Comparison of ENCODE assay signal across 9 cellular contexts in genomic region chr11:6259638-6260019, GRCh38. TPM values are rescaled to one million over a fixed set of nuclear protein-coding genes. Genes with fewer than 3 reads are reported as not detected.
A peak's percentile ranks its signal among the peaks of the same experiment; 100 is the strongest.
DNase-seq lines count a peak whose midpoint lies in the region; ATAC-seq and TF ChIP-seq lines count a peak whose summit lies in the region.
"Had no signal": no experiment of that assay in that cellular context is flagged by ENCODE, and none has a peak within 500 bp of the region (broad histone marks: within the 10 kb centered on the region; RNA-seq: fewer than 3 reads in every experiment).

CCKBR (plus strand) TSS chr11:6259838; CDS start chr11:6259929, 91 bp downstream.

- WGBS in spleen, 5 donors = 1 to 3% (median 1%) methylated on average over 24 to 35 of the region's 35 CpGs

- no peaks in the 10 kb centered on the region for H3K9me3 ChIP-seq in spleen

- peak within 1 kb of the TSS; percentile 28 for H3K4me3 ChIP-seq in iPS-11a (ENCODE audit: low read depth, low read length)
- H3K4me3 ChIP-seq in spleen = peak within 1 kb of the TSS; percentile 8 to 66 (median 34)

- TF ChIP-seq POLR2A in spleen (IDR thresholded peaks at IDR 0.05) = no peak

- no peak within 1 kb of the TSS for H3K27ac ChIP-seq in spleen

- peaks cover 0 to 81% (median 37%) of the 10 kb centered on the region in 7 donors for H3K27me3 ChIP-seq in spleen (replicated peaks in 1 of 7)

- intact Hi-C loops in spleen (cut with DNase I; ENCODE audit: low total_unique reads) = loop anchor here (10.0 kb wide), 1 partner anchor 95 kb away; no protein-coding TSS in a partner anchor

- TF ChIP-seq CTCF in spleen (IDR thresholded peaks at IDR 0.05 in 8 of 11, conservative IDR thresholded peaks at IDR 0.05 in 3 of 11) = no peak

- H3K36me3 ChIP-seq in spleen = no peaks in the 10 kb centered on the region

- ATAC-seq in GM18858 (IDR thresholded peaks at IDR 0.05; ENCODE audit: unreplicated experiment) = no peak

- DNase-seq in NCI-H2196 (lab: John Stamatoyannopoulos, UW; ENCODE audit: unreplicated experiment) (peak; percentile 30), NCI-H2196 treated with DMSO at 0.1 percent for 48 hours (lab: John Stamatoyannopoulos, UW; ENCODE audit: unreplicated experiment) (no peak), activated gamma-delta T cell treated with Interleukin-2 at 50 U/mL for 16 hours (peak; percentile 19), spleen (peak; percentile 80), mucosa of gallbladder (ENCODE audit: low spot score) (no peak), superior temporal gyrus (ENCODE audit: extremely low spot score) (no peak)

- H3K4me1 ChIP-seq in spleen = peaks cover 7 to 19% (median 17%) of the 10 kb centered on the region in 6 donors

RNA-seq across cellular contexts. Expression of gene CCKBR, which starts in this region (rescaled TPM):
- total RNA-seq in spleen (not detected), mucosa of gallbladder (0.55 TPM)
- not detected for polyA plus RNA-seq in spleen
- total RNA-seq: M059J had no signal

Comparison
In these comparisons a context has a peak if more than half of its experiments do, and no peak if none do; other contexts are left out.
1. DNase-seq: peak in NCI-H2196 (single experiment) and activated gamma-delta T cell treated with Interleukin-2 at 50 U/mL for 16 hours (single experiment); none in NCI-H2196 treated with DMSO at 0.1 percent for 48 hours (single experiment), mucosa of gallbladder (single experiment) and superior temporal gyrus (single experiment).
2. Peak in DNase-seq and H3K4me3 ChIP-seq in spleen; RNA of the gene not detected or under 1 TPM.